In the genomic region with DNA sequence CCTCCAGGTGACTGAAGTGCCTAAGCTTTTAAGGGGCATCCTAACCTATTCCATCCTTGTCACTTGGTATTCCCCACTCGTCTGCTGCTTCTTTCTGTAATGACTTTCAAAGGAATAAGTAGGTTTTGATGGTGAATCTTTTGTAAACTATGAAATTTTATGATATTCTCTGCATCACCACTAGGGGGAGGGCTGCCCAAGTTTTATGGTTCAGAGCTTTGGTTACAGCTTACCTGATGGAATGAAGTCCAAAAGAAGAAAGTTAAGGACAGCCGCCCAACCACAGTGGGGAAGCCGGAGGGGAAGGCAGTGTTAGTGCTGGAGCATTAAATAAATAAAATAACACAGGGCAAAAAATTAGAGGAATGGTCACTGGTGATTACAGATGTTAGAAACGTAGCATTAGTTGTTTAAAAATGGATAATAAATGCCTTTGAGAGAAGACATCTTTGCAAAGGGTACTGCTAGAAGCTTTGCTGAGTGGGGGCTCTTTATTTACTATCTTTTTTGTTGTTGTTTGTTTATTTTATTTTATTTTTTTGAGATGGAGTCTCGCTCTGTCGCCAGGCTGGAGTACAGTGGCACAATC, we compare ENCODE assay signal across 8 cellular contexts.
DNase-seq lines count a peak whose midpoint lies in the region; ATAC-seq and TF ChIP-seq lines count a peak whose summit lies in the region.

No MANE protein-coding gene starts in this region.

- H3K27me3 Mint-ChIP-seq in activated CD8-positive, alpha-beta T cell treated with anti-CD3 and anti-CD28 coated beads for 36 hours = peaks cover 5% of the 10 kb centered on the region
- no peaks in the 10 kb centered on the region for H3K27me3 Mint-ChIP-seq in effector memory CD8-positive, alpha-beta T cell

- no peak overlapping the region for H3K27ac Mint-ChIP-seq in activated CD8-positive, alpha-beta T cell treated with anti-CD3 and anti-CD28 coated beads for 36 hours
- H3K27ac Mint-ChIP-seq in effector memory CD8-positive, alpha-beta T cell = no peak overlapping the region

- intact Hi-C loops in activated CD8-positive, alpha-beta T cell treated with anti-CD3 and anti-CD28 coated beads for 36 hours (cut with micrococcal nuclease) = no loop called here

- CTCF ChIA-PET in activated CD8-positive, alpha-beta T cell treated with anti-CD3 and anti-CD28 coated beads for 36 hours (lab: Charles Lee) = interaction anchor here (0.7 to 1.9 kb wide), 14 partner anchors 8 to 1521 kb away, joined by 3 to 17 read pairs (median 4); no protein-coding TSS in a partner anchor

- no peaks in the 10 kb centered on the region for H3K36me3 Mint-ChIP-seq in activated CD8-positive, alpha-beta T cell treated with anti-CD3 and anti-CD28 coated beads for 36 hours (ENCODE audit: low read depth)
- H3K36me3 Mint-ChIP-seq in effector memory CD8-positive, alpha-beta T cell (ENCODE audit: insufficient read depth) = no peaks in the 10 kb centered on the region

- H3K4me3 Mint-ChIP-seq in activated CD8-positive, alpha-beta T cell treated with anti-CD3 and anti-CD28 coated beads for 36 hours = no peak overlapping the region
- no peak overlapping the region for H3K4me3 Mint-ChIP-seq in effector memory CD8-positive, alpha-beta T cell

- peak; percentile 77 for TF ChIP-seq CTCF in activated CD8-positive, alpha-beta T cell treated with anti-CD3 and anti-CD28 coated beads for 36 hours (IDR thresholded peaks at IDR 0.05)

- DNase-seq in COLO829 (ENCODE audit: low spot score) (peak; percentile 13), NCI-H1417 treated with DMSO at 0.1 percent for 48 hours (lab: John Stamatoyannopoulos, UW) (peak; percentile 3), iPS-NIHi11 (ENCODE audit: low spot score) (peak; percentile 60)
- DNase-seq in activated CD8-positive, alpha-beta T cell treated with anti-CD3 and anti-CD28 coated beads for 36 hours = peak; percentile 3
- peak in 2 of 3 experiments; percentile 1 to 3 for DNase-seq in stimulated activated CD4-positive, alpha-beta T cell treated with anti-CD3 and anti-CD28 coated beads, TNF-alpha, amount 100 ng/mL, for 24 hours (ENCODE audit: low read depth in 3 of 3)
- no peak for DNase-seq in effector memory CD8-positive, alpha-beta T cell
- DNase-seq in stimulated activated naive CD4-positive, alpha-beta T cell treated with Interleukin-2 at 50 U/mL for 16 hours (lab: John Stamatoyannopoulos, UW) = no peak

- peak; percentile 58 for ATAC-seq in GM19035 (IDR thresholded peaks at IDR 0.05; ENCODE audit: unreplicated experiment)
- no peak for ATAC-seq in activated CD8-positive, alpha-beta T cell treated with anti-CD3 and anti-CD28 coated beads for 36 hours
- no peak for ATAC-seq in effector memory CD8-positive, alpha-beta T cell (replicated peaks)

- POLR2A ChIA-PET in activated CD8-positive, alpha-beta T cell treated with anti-CD3 and anti-CD28 coated beads for 36 hours (lab: Charles Lee) = no interaction called here

- no peaks in the 10 kb centered on the region for H3K9me3 Mint-ChIP-seq in activated CD8-positive, alpha-beta T cell treated with anti-CD3 and anti-CD28 coated beads for 36 hours
- H3K9me3 Mint-ChIP-seq in effector memory CD8-positive, alpha-beta T cell = peaks cover 8 to 20% of the 10 kb centered on the region in 2 donors

- H3K4me1 Mint-ChIP-seq in activated CD8-positive, alpha-beta T cell treated with anti-CD3 and anti-CD28 coated beads for 36 hours (ENCODE audit: low read depth) = no peaks in the 10 kb centered on the region
- H3K4me1 Mint-ChIP-seq in effector memory CD8-positive, alpha-beta T cell (ENCODE audit: low read depth in 2 of 2) = no peaks in the 10 kb centered on the region

Comparison
In these comparisons a context has a peak if more than half of its experiments do, and no peak if none do; other contexts are left out.
1. DNase-seq: peak in COLO829 (single experiment), NCI-H1417 treated with DMSO at 0.1 percent for 48 hours (single experiment), activated CD8-positive, alpha-beta T cell treated with anti-CD3 and anti-CD28 coated beads for 36 hours (single experiment), iPS-NIHi11 (single experiment) and stimulated activated CD4-positive, alpha-beta T cell treated with anti-CD3 and anti-CD28 coated beads, TNF-alpha, amount 100 ng/mL, for 24 hours (2 of 3); none in effector memory CD8-positive, alpha-beta T cell (0 of 3) and stimulated activated naive CD4-positive, alpha-beta T cell treated with Interleukin-2 at 50 U/mL for 16 hours (single experiment).